15 cellular contexts compared by ENCODE assay signal in the genomic region with DNA sequence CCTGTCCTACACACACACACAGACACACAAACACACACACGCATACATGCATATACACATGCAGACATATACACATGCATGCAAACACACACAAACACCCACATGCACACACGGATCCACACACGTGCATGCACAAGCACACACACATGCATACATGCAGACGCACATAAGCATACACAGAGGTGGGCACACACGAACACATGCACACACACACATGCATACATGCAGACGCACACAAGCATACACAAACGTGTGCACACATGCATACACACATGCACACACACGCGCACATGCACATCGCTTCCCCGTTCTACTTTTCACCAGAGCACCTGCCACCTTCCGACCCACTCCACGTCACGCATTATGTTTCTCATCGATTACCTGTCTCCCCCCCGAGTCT. TPM values are rescaled to one million over a fixed set of nuclear protein-coding genes. Genes with fewer than 3 reads are reported as not detected.
A peak's percentile ranks its signal among the peaks of the same experiment; 100 is the strongest.
DNase-seq lines count a peak whose midpoint lies in the region; ATAC-seq, FAIRE-seq and TF ChIP-seq lines count a peak whose summit lies in the region.
"Had no signal": no experiment of that assay in that cellular context is flagged by ENCODE, and none has a peak within 500 bp of the region (broad histone marks: within the 10 kb centered on the region; RNA-seq: fewer than 3 reads in every experiment).

No MANE protein-coding gene starts in this region.

- H3K36me3 ChIP-seq in HepG2 (replicated peaks in 1 of 2; ENCODE audit: control insufficient read depth in 1 of 2, insufficient read depth in 2 of 2, low read length in 2 of 2) (no peaks in the 10 kb centered on the region), right lobe of liver (no peaks in the 10 kb centered on the region), H1 (ENCODE audit: control insufficient read depth in 2 of 4, insufficient read depth in 4 of 4, low read length in 3 of 4) (peaks cover 4 to 73% (median 19%) of the 10 kb centered on the region in 4 experiments; a peak in 7 of 8 replicates), neural cell (ENCODE audit: insufficient read depth, low read length) (no peaks in the 10 kb centered on the region)

- H2BK15ac ChIP-seq in H1 (ENCODE audit: low read length): 0 out of 2 replicates have a peak overlapping the region, but pooled peaks have one; percentile 1

- H3K79me2 ChIP-seq in HepG2 (ENCODE audit: insufficient read depth, low read length): no peaks in the 10 kb centered on the region
- H3K79me2 ChIP-seq in H1 (ENCODE audit: control insufficient read depth in 1 of 2, insufficient read depth in 2 of 2, low read length in 2 of 2): peaks cover 46 to 100% of the 10 kb centered on the region in 2 experiments
- peaks cover 98% of the 10 kb centered on the region for H3K79me2 ChIP-seq in neural cell (replicated peaks; ENCODE audit: insufficient read depth, low read length)

- H3K9me2 ChIP-seq in neural cell (ENCODE audit: insufficient read depth, low read length): no peaks in the 10 kb centered on the region

- in situ Hi-C loops in HepG2 (cut with HindIII; ENCODE audit: extremely low pct_ligation_motif_present, low pct_unique_long_range_greater_than_20kb): no loop called here

- CTCF ChIA-PET in HepG2 (lab: Yijun Ruan, JAX; ENCODE audit: low intra/inter-chr PET ratio, low total read pairs): no interaction called here
- CTCF ChIA-PET in H1 (lab: Charles Lee; ENCODE audit: partially characterized antibody): no interaction called here
- CTCF ChIA-PET in HEK293T (lab: Yijun Ruan, JAX): no interaction called here

- no peak overlapping the region for H2BK12ac ChIP-seq in H1 (ENCODE audit: low read depth, low read length)

- H4K91ac ChIP-seq in H1 (replicated peaks; ENCODE audit: insufficient read length, low read length): no peak overlapping the region

- H3K9me3 ChIP-seq in HepG2 (ENCODE audit: low read length) (no peaks in the 10 kb centered on the region), right lobe of liver (no peaks in the 10 kb centered on the region), H1 (ENCODE audit: insufficient read depth in 2 of 2, low read depth in 1 of 2, low read length in 1 of 2) (no peaks in the 10 kb centered on the region), neural cell (ENCODE audit: low read length) (no peaks in the 10 kb centered on the region)
- H3K9me3 ChIP-seq: Caco-2 had no signal

- H2AK5ac ChIP-seq in H1 (ENCODE audit: low read depth, low read length): peak overlapping the region; percentile 2; the same call in 1 of the 2 replicates

- H2BK20ac ChIP-seq in H1 (ENCODE audit: low read length): no peak overlapping the region

- DNase-seq in HepG2 (ENCODE audit: low spot score) (no peak), right lobe of liver (no peak), H1 (ENCODE audit: low read depth in 1 of 2, low spot score in 2 of 2) (no peak), urothelium cell line (ENCODE audit: low spot score) (no peak), COLO668 (lab: John Stamatoyannopoulos, UW; ENCODE audit: unreplicated experiment) (no peak), DMS79 (lab: John Stamatoyannopoulos, UW) (no peak), HEK293T (ENCODE audit: extremely low spot score) (no peak)
- DNase-seq: Caco-2; CD8-positive, alpha-beta T cell; GF-D8 had no signal

- H3K9ac ChIP-seq in HepG2 (ENCODE audit: insufficient read depth, low read depth, low read length) (no peak overlapping the region), H1 (replicated peaks in 1 of 4; ENCODE audit: extremely low read depth in 1 of 4, low read depth in 3 of 4, low read length in 3 of 4) (no peak overlapping the region), neural cell (ENCODE audit: low read length) (no peak overlapping the region)

- intact Hi-C loops in HepG2 (cut with micrococcal nuclease; ENCODE audit: unreplicated experiment) (no loop called here), right lobe of liver (cut with DNase I) (no loop called here)

- peak overlapping the region; percentile 91 for H3K4ac ChIP-seq in H1 (replicated peaks; ENCODE audit: insufficient read length, low read depth, low read length)

- H4K20me1 ChIP-seq in HepG2 (ENCODE audit: insufficient read depth, low read length): peaks cover 9% of the 10 kb centered on the region; the same call in 1 of the 2 replicates
- peaks cover 50 to 72% of the 10 kb centered on the region in 2 experiments for H4K20me1 ChIP-seq in H1 (replicated peaks in 1 of 2; ENCODE audit: control insufficient read depth in 1 of 2, insufficient read depth in 2 of 2, low read length in 2 of 2)
- no peaks in the 10 kb centered on the region for H4K20me1 ChIP-seq in neural cell (ENCODE audit: insufficient read depth)

- H3K4me3 ChIP-seq in HepG2 (replicated peaks in 1 of 3; ENCODE audit: insufficient read depth in 1 of 3, low read depth in 2 of 3, low read length in 3 of 3): no peak overlapping the region
- H3K4me3 ChIP-seq in right lobe of liver: no peak overlapping the region
- H3K4me3 ChIP-seq in H1 (ENCODE audit: extremely low read depth in 1 of 4, insufficient read depth in 2 of 4, low read depth in 3 of 4, low read length in 4 of 4): no peak overlapping the region
- H3K4me3 ChIP-seq in neural cell (ENCODE audit: low read length): no peak overlapping the region

- no peak for TF ChIP-seq CTCF in HepG2 (CRISPR knock-in tag; IDR thresholded peaks at IDR 0.05)
- no peak for TF ChIP-seq CTCF in right lobe of liver (IDR thresholded peaks at IDR 0.05)
- no peak for TF ChIP-seq CTCF in H1 (IDR thresholded peaks at IDR 0.05; ENCODE audit: control extremely low read depth in 1 of 3, insufficient read depth in 1 of 3, low read depth in 1 of 3, low read length in 3 of 3)
- no peak for TF ChIP-seq CTCF in neural cell (IDR thresholded peaks at IDR 0.05; ENCODE audit: poor library complexity, severe bottlenecking)

- no peaks in the 10 kb centered on the region for H3K23me2 ChIP-seq in H1 (ENCODE audit: low read depth, low read length)

- H2BK120ac ChIP-seq in H1 (replicated peaks; ENCODE audit: low read depth, low read length): no peak overlapping the region

- H2AFZ ChIP-seq in HepG2 (ENCODE audit: low read length) (no peak overlapping the region), H1 (ENCODE audit: low read length) (no peak overlapping the region), neural cell (ENCODE audit: low read depth, low read length) (no peak overlapping the region)

- POLR2A ChIA-PET in HepG2 (lab: Yijun Ruan, JAX): no interaction called here
- POLR2A ChIA-PET in H1 (lab: Charles Lee; ENCODE audit: partially characterized antibody): interaction anchor here (0.6 to 11.3 kb wide), 6 partner anchors 8 to 103 kb away, joined by 3 to 224 read pairs (median 32); a partner anchor contains a TSS
- POLR2A ChIA-PET in HEK293T (lab: Yijun Ruan, JAX): interaction anchor here (2.1 kb wide), 1 partner anchor 12 kb away, joined by 5 read pairs; no protein-coding TSS in a partner anchor

- H3F3A ChIP-seq in neural cell (ENCODE audit: insufficient read depth, low read length, poor library complexity, severe bottlenecking): no peaks in the 10 kb centered on the region

- no peak overlapping the region for H4K5ac ChIP-seq in H1 (ENCODE audit: insufficient read length, low read depth, low read length)

- no peak overlapping the region for H3K56ac ChIP-seq in H1 (replicated peaks; ENCODE audit: insufficient read length, low read depth, low read length)

- no peak for TF ChIP-seq EP300 in HepG2 (IDR thresholded peaks at IDR 0.05; ENCODE audit: low read depth in 2 of 2, low read length in 2 of 2)
- no peak for TF ChIP-seq EP300 in HepG2 (CRISPR knock-in tag; IDR thresholded peaks at IDR 0.05; ENCODE audit: borderline replicate concordance)
- TF ChIP-seq EP300 in H1 (IDR thresholded peaks at IDR 0.05; ENCODE audit: borderline replicate concordance in 1 of 2, low read depth in 2 of 2, low read length in 2 of 2): no peak
- no peak for TF ChIP-seq EP300 in neural cell (conservative IDR thresholded peaks at IDR 0.05; ENCODE audit: poor library complexity, severe bottlenecking)

- no peak for ATAC-seq in HepG2
- ATAC-seq in right lobe of liver: no peak
- ATAC-seq: CD8-positive, alpha-beta T cell; HCT116 had no signal

- peaks cover 16 to 97% of the 10 kb centered on the region in 2 experiments; a peak in 4 of 5 replicates for H3K27me3 ChIP-seq in HepG2 (ENCODE audit: control insufficient read depth in 1 of 2, insufficient read depth in 2 of 2, low read length in 2 of 2)
- H3K27me3 ChIP-seq in right lobe of liver: no peaks in the 10 kb centered on the region
- no peaks in the 10 kb centered on the region for H3K27me3 ChIP-seq in H1 (replicated peaks in 1 of 4; ENCODE audit: control insufficient read depth in 3 of 4, extremely low read depth in 1 of 4, insufficient read depth in 3 of 4, low read length in 3 of 4)
- H3K27me3 ChIP-seq in neural cell (ENCODE audit: insufficient read depth, low read depth, low read length): no peaks in the 10 kb centered on the region

- no peak overlapping the region for H3K18ac ChIP-seq in H1 (ENCODE audit: extremely low read depth, low read length)

- H3K4me1 ChIP-seq in HepG2 (ENCODE audit: insufficient read depth, low read length) (no peaks in the 10 kb centered on the region), right lobe of liver (no peaks in the 10 kb centered on the region), H1 (replicated peaks in 1 of 4; ENCODE audit: control insufficient read depth in 3 of 4, insufficient read depth in 4 of 4, low read length in 3 of 4) (peaks cover 0 to 27% (median 7%) of the 10 kb centered on the region in 4 experiments; a peak in 6 of 7 replicates)
- H3K4me1 ChIP-seq: Caco-2 had no signal

- H3K23ac ChIP-seq in H1 (ENCODE audit: insufficient read length): no peak overlapping the region

- peaks cover 40% of the 10 kb centered on the region for H3K79me1 ChIP-seq in H1 (ENCODE audit: low read depth, low read length)

- TF ChIP-seq POLR2A in HepG2 (IDR thresholded peaks at IDR 0.05; ENCODE audit: insufficient read depth in 1 of 2, low read depth in 2 of 2, low read length in 2 of 2): no peak
- no peak for TF ChIP-seq POLR2A in right lobe of liver (IDR thresholded peaks at IDR 0.05)
- peak in 1 of 2 experiments; percentile 46; a peak in 1 of 3 replicates for TF ChIP-seq POLR2A in H1 (IDR thresholded peaks at IDR 0.05; ENCODE audit: control extremely low read depth in 1 of 2, low read depth in 2 of 2, low read length in 2 of 2)

- no peak for TF ChIP-seq RAD21 in HepG2 (CRISPR knock-in tag; IDR thresholded peaks at IDR 0.05)
- TF ChIP-seq RAD21 in H1 (IDR thresholded peaks at IDR 0.05 in 1 of 2, conservative IDR thresholded peaks at IDR 0.05 in 1 of 2; ENCODE audit: low read depth in 2 of 2, low read length in 2 of 2): no peak
- no peak for TF ChIP-seq RAD21 in neural cell (conservative IDR thresholded peaks at IDR 0.05)

- H3K4me2 ChIP-seq in HepG2 (ENCODE audit: low read depth, low read length): no peak overlapping the region
- H3K4me2 ChIP-seq in H1 (ENCODE audit: insufficient read depth in 1 of 2, low read depth in 2 of 2, low read length in 2 of 2): peak overlapping the region in 1 of 2 experiments; percentile 3; a peak in 1 of 4 replicates
- no peak overlapping the region for H3K4me2 ChIP-seq in neural cell (ENCODE audit: low read length)

- BruUV-seq in HepG2 (replicated peaks; lab: Mats Ljungman, UMichigan): no TSS peak

- peak overlapping the region; percentile 8; the same call in 1 of the 2 replicates for H4K8ac ChIP-seq in H1 (ENCODE audit: extremely low read depth, insufficient read depth, low read length)

- WGBS in HepG2 (ENCODE audit: low lambda C conversion rate): 43% methylated on average over 15 of the region's 16 CpGs
- WGBS in right lobe of liver (ENCODE audit: insufficient coverage, low coverage, low lambda C conversion rate, missing lambda C conversion rate): 84% methylated on average over 14 of the region's 16 CpGs
- WGBS in H1 (ENCODE audit: extremely low coverage in 1 of 2, insufficient coverage in 1 of 2, insufficient read length in 1 of 2, insufficient replicate concordance in 2 of 2, low coverage in 1 of 2, low lambda C conversion rate in 2 of 2, missing lambda C conversion rate in 1 of 2), 2 experiments: 90% methylated on average over 16 of the region's 16 CpGs; no CpG with 5 or more reads in 1 of the 2 experiments

- no peak overlapping the region for H3K27ac ChIP-seq in HepG2 (ENCODE audit: extremely low read length, insufficient read depth, low read length)
- H3K27ac ChIP-seq in right lobe of liver: no peak overlapping the region
- no peak overlapping the region for H3K27ac ChIP-seq in H1 (ENCODE audit: low read depth, low read length)
- H3K27ac ChIP-seq in neural cell (ENCODE audit: low read length): peak overlapping the region; percentile 31
- H3K27ac ChIP-seq: 22Rv1 had no signal

- no peak for FAIRE-seq in HepG2 (lab: Jason Lieb, UNC)
- no peak for FAIRE-seq in H1 (lab: Jason Lieb, UNC)
- peak; percentile 97 for FAIRE-seq in urothelium cell line (lab: Jason Lieb, UNC)
- FAIRE-seq: GM19239 had no signal

- H3K14ac ChIP-seq in H1 (ENCODE audit: insufficient read length): no peak overlapping the region

- H2BK5ac ChIP-seq in H1 (ENCODE audit: low read depth, low read length): peak overlapping the region; percentile 14; the same call in 1 of the 2 replicates

RNA-seq across cellular contexts. Expression of a gene that starts 13.2 kb away (rescaled TPM):
- total RNA-seq in HepG2 (2016; rRNA removed; fragmentation: Illumina TruSeq; extraction: Trizol) (not detected in 2 replicates), right lobe of liver (not detected)
- total RNA-seq in HepG2 (2016; cell fraction: cytosol; rRNA removed; fragmentation: Illumina TruSeq; extraction: Trizol; ENCODE audit: low read depth): not detected in 2 replicates
- not detected in 2 replicates for total RNA-seq in HepG2 (2016; cell fraction: insoluble cytoplasmic fraction; rRNA removed; fragmentation: Illumina TruSeq; extraction: Trizol)
- not detected in 2 replicates for total RNA-seq in HepG2 (2016; cell fraction: membrane; rRNA removed; fragmentation: Illumina TruSeq; extraction: Trizol)
- not detected in 2 replicates for total RNA-seq in HepG2 (2016; cell fraction: nucleus; rRNA removed; fragmentation: Illumina TruSeq; extraction: Trizol)
- polyA plus RNA-seq in HepG2 (2011; rRNA removed) (not detected in 2 replicates), H1 (2011; rRNA removed) (19.3 and 24.7 TPM in 2 replicates), neural cell (49.5 and 56.4 TPM in 2 replicates)
- polyA plus RNA-seq in HepG2 (2011; cell fraction: cytosol; rRNA removed): not detected in 2 replicates
- not detected in 2 replicates for polyA plus RNA-seq in HepG2 (2011; cell fraction: nucleus; rRNA removed)
- not detected in 2 replicates for polyA plus RNA-seq in HepG2 (2012)
- polyA plus RNA-seq in HepG2 (2016; cell fraction: cytosol; fragmentation: Illumina TruSeq; extraction: Trizol; ENCODE audit: low read depth): not detected in 2 replicates
- polyA plus RNA-seq in HepG2 (2016; cell fraction: insoluble cytoplasmic fraction; fragmentation: Illumina TruSeq; extraction: Trizol; ENCODE audit: low read depth): not detected in 2 replicates
- polyA plus RNA-seq in HepG2 (2016; cell fraction: membrane; fragmentation: Illumina TruSeq; extraction: Trizol; ENCODE audit: low read depth): not detected in 2 replicates
- polyA plus RNA-seq in HepG2 (2016; cell fraction: nucleus; fragmentation: Illumina TruSeq; extraction: Trizol; ENCODE audit: insufficient read depth, low read depth): not detected in 2 replicates
- polyA minus RNA-seq in HepG2 (2011; rRNA and poly(A)+ RNA removed; ENCODE audit: low replicate concordance): 0.05 TPM in 1 of 2 replicates, not detected in the other
- not detected in 2 replicates for polyA minus RNA-seq in HepG2 (2011; cell fraction: cytosol; rRNA and poly(A)+ RNA removed)
- not detected in 2 replicates for polyA minus RNA-seq in HepG2 (2011; cell fraction: nucleus; rRNA and poly(A)+ RNA removed)
- 57.2 and 68.1 TPM in 2 replicates for total RNA-seq in H1 (2021; fragmentation: NEBNext Ultra II Directional; extraction: Animal tissue kit (Norgen Biotek cat#: 25700))
- 25.0 TPM for polyA plus RNA-seq in H1 (2011; cell fraction: cytosol; rRNA removed)
- 90.7 TPM for polyA plus RNA-seq in H1 (2011; cell fraction: nucleus; rRNA removed)
- polyA plus RNA-seq in H1 (2012, experiment 1 of 2): 21.1 to 32.7 TPM (median 27.9 TPM) in 4 replicates
- polyA plus RNA-seq in H1 (2012, experiment 2 of 2): 6.5 TPM
- 18.8 TPM for polyA plus RNA-seq in H1 (2013, experiment 1 of 2)
- polyA plus RNA-seq in H1 (2013, experiment 2 of 2): 14.5 TPM
- polyA minus RNA-seq in H1 (2011; rRNA and poly(A)+ RNA removed): 41.2 and 52.3 TPM in 2 replicates
- 47.8 TPM for polyA minus RNA-seq in H1 (2011; cell fraction: cytosol; rRNA and poly(A)+ RNA removed)
- polyA minus RNA-seq in H1 (2011; cell fraction: nucleus; rRNA and poly(A)+ RNA removed): 135 TPM
- polyA minus RNA-seq in neural cell: 62.3 and 63.1 TPM in 2 replicates
- total RNA-seq: CD8-positive, alpha-beta T cell had no signal
- polyA plus RNA-seq: CD14-positive monocyte had no signal

Comparison
In these comparisons a context has a peak if more than half of its experiments do, and no peak if none do; other contexts are left out.
1. RNA of a gene that starts 13.2 kb away (total RNA-seq): 57.2 to 68.1 TPM in H1; not detected in HepG2 and not detected in right lobe of liver; every median in the first group is over 10 times any median in the second.